Comparison of ENCODE assay signal across 1 cellular context in genomic region chr1:21913258-21913657, GRCh38.
TF ChIP-seq lines count a peak whose summit lies in the region.

No MANE protein-coding gene starts in this region.

TF ChIP-seq in K562, 482 proteins besides CTCF, POLR2A, EP300 and RAD21 (continued from another document):
- TF ChIP-seq, protein P1, sequence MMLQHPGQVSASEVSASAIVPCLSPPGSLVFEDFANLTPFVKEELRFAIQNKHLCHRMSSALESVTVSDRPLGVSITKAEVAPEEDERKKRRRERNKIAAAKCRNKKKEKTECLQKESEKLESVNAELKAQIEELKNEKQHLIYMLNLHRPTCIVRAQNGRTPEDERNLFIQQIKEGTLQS (IDR thresholded peaks at IDR 0.05) = no peak
- TF ChIP-seq, protein P1 (CRISPR knock-in tag; conservative IDR thresholded peaks at IDR 0.05) = no peak
- TF ChIP-seq NFYB (IDR thresholded peaks at IDR 0.05; ENCODE audit: extremely low read depth, insufficient read length) (no peak), CTCFL (IDR thresholded peaks at IDR 0.05; ENCODE audit: borderline replicate concordance, insufficient read depth, low read depth, low read length, poor library complexity, severe bottlenecking) (no peak), ZC3H4 (CRISPR knock-in tag; IDR thresholded peaks at IDR 0.05; ENCODE audit: borderline replicate concordance) (no peak), HDAC8 (tag; IDR thresholded peaks at IDR 0.05) (no peak), CBFA2T3 (IDR thresholded peaks at IDR 0.05) (no peak), POLR2H (tag; IDR thresholded peaks at IDR 0.05; ENCODE audit: low read depth) (no peak), NR2F6 (CRISPR knock-in tag; IDR thresholded peaks at IDR 0.05) (no peak), POLR3G (IDR thresholded peaks at IDR 0.05; ENCODE audit: extremely low read depth, insufficient read length, insufficient replicate concordance) (no peak)
- TF ChIP-seq, protein P2, sequence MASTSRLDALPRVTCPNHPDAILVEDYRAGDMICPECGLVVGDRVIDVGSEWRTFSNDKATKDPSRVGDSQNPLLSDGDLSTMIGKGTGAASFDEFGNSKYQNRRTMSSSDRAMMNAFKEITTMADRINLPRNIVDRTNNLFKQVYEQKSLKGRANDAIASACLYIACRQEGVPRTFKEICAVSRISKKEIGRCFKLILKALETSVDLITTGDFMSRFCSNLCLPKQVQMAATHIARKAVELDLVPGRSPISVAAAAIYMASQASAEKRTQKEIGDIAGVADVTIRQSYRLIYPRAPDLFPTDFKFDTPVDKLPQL (IDR thresholded peaks at IDR 0.05; ENCODE audit: extremely low read depth, insufficient read length) = no peak
TF ChIP-seq in K562: peak in this region for 0.
